In the genomic region with DNA sequence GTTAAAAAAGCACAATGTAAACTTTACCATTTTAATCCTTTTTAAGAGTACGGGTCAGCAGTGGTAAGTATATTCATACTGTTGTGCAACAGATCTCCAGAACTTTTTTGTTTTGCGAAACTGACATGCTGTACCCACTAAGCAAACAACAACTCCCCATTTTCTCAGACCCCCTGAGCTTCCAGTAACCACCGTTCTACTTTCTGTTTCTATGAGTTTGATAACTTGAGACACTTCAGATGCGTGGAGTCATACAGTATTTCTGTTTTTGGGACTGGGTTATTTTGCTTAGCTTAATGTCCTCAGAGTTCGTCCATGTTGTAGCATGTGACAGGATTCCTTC, we compare ENCODE assay signal across 8 cellular contexts. TPM values are rescaled to one million over a fixed set of nuclear protein-coding genes. Genes with fewer than 3 reads are reported as not detected.
DNase-seq lines count a peak whose midpoint lies in the region; ATAC-seq, FAIRE-seq and TF ChIP-seq lines count a peak whose summit lies in the region.

No MANE protein-coding gene starts in this region.

- TF ChIP-seq CTCF in right lobe of liver (IDR thresholded peaks at IDR 0.05) (no peak), HepG2 (CRISPR knock-in tag; IDR thresholded peaks at IDR 0.05) (no peak), Peyer's patch (IDR thresholded peaks at IDR 0.05) (no peak), type B pancreatic cell (conservative IDR thresholded peaks at IDR 0.05) (no peak), GM10248 (IDR thresholded peaks at IDR 0.05; ENCODE audit: control extremely low read depth, extremely low read depth, low read depth, missing control alignments) (no peak)

- no peak overlapping the region for H3K4me2 ChIP-seq in HepG2 (ENCODE audit: low read depth, low read length)

- H3K36me3 Mint-ChIP-seq in type B pancreatic cell: no peaks in the 10 kb centered on the region

- H3K79me2 ChIP-seq in HepG2 (ENCODE audit: insufficient read depth, low read length): no peaks in the 10 kb centered on the region

- no peaks in the 10 kb centered on the region for H3K27me3 Mint-ChIP-seq in type B pancreatic cell

- WGBS in right lobe of liver (ENCODE audit: insufficient coverage, low coverage, low lambda C conversion rate, missing lambda C conversion rate): 39% methylated on average over 5 of the region's 5 CpGs
- 5% methylated on average over 5 of the region's 5 CpGs for WGBS in HepG2 (ENCODE audit: low lambda C conversion rate)

- H3K27ac ChIP-seq in right lobe of liver (peak overlapping the region in 1 of 3 donors; percentile 10), HepG2 (ENCODE audit: extremely low read length, insufficient read depth, low read length) (no peak overlapping the region), Peyer's patch (peak overlapping the region; percentile 8 to 69 (median 62))

- POLR2A ChIA-PET in HepG2 (lab: Yijun Ruan, JAX): no interaction called here
- POLR2A ChIA-PET in GM10248 (lab: Yijun Ruan, JAX): no interaction called here

- H3K4me1 Mint-ChIP-seq in type B pancreatic cell (ENCODE audit: unreplicated experiment): peaks cover 44% of the 10 kb centered on the region

- BruUV-seq in HepG2 (replicated peaks; lab: Mats Ljungman, UMichigan): no TSS peak

- H3K36me3 ChIP-seq in right lobe of liver (no peaks in the 10 kb centered on the region), HepG2 (replicated peaks in 1 of 2; ENCODE audit: control insufficient read depth in 1 of 2, insufficient read depth in 2 of 2, low read length in 2 of 2) (no peaks in the 10 kb centered on the region), Peyer's patch (no peaks in the 10 kb centered on the region)

- no peak for DNase-seq in right lobe of liver
- no peak for DNase-seq in HepG2 (ENCODE audit: low spot score)
- no peak for DNase-seq in Peyer's patch
- DNase-seq in hepatic stellate cell (ENCODE audit: low spot score): peak; percentile 57
- no peak for DNase-seq in T1000 (lab: John Stamatoyannopoulos, UW)
- no peak for DNase-seq in type B pancreatic cell (ENCODE audit: extremely low spot score, unreplicated experiment)
- DNase-seq in erythroblast (lab: John Stamatoyannopoulos, UW): no peak
- DNase-seq in GM10248 (ENCODE audit: extremely low spot score): no peak

- H2AFZ ChIP-seq in HepG2 (ENCODE audit: low read length): no peak overlapping the region

- peak in 3 of 4 donors; percentile 23 to 43 (median 36) for ATAC-seq in right lobe of liver
- ATAC-seq in HepG2: no peak

- H3K27me3 ChIP-seq in right lobe of liver (no peaks in the 10 kb centered on the region), HepG2 (ENCODE audit: control insufficient read depth in 1 of 2, insufficient read depth in 2 of 2, low read length in 2 of 2) (peaks cover 0 to 13% of the 10 kb centered on the region in 2 experiments; a peak in 1 of 5 replicates), Peyer's patch (no peaks in the 10 kb centered on the region)

- no peak overlapping the region for H3K4me3 Mint-ChIP-seq in type B pancreatic cell

- CTCF ChIA-PET in HepG2 (lab: Yijun Ruan, JAX; ENCODE audit: low intra/inter-chr PET ratio, low total read pairs): no interaction called here
- CTCF ChIA-PET in GM10248 (lab: Yijun Ruan, JAX): interaction anchor here (0.7 to 1.4 kb wide), 3 partner anchors 22 to 296 kb away, joined by 3 read pairs; no protein-coding TSS in a partner anchor

- H3K4me1 ChIP-seq in right lobe of liver (no peaks in the 10 kb centered on the region), HepG2 (ENCODE audit: insufficient read depth, low read length) (no peaks in the 10 kb centered on the region), Peyer's patch (peaks cover 0 to 19% (median 10%) of the 10 kb centered on the region in 4 donors)

- no peak for TF ChIP-seq RAD21 in HepG2 (CRISPR knock-in tag; IDR thresholded peaks at IDR 0.05)

- H3K9me3 Mint-ChIP-seq in type B pancreatic cell: no peaks in the 10 kb centered on the region

- in situ Hi-C loops in HepG2 (cut with HindIII; ENCODE audit: extremely low pct_ligation_motif_present, low pct_unique_long_range_greater_than_20kb): no loop called here

- H3K4me3 ChIP-seq in right lobe of liver (no peak overlapping the region), HepG2 (replicated peaks in 1 of 3; ENCODE audit: insufficient read depth in 1 of 3, low read depth in 2 of 3, low read length in 3 of 3) (no peak overlapping the region), Peyer's patch (peak overlapping the region in 1 of 4 donors; percentile 7)

- intact Hi-C loops in right lobe of liver (cut with DNase I) (no loop called here), HepG2 (cut with micrococcal nuclease; ENCODE audit: unreplicated experiment) (no loop called here)

- TF ChIP-seq EP300 in HepG2 (IDR thresholded peaks at IDR 0.05; ENCODE audit: low read depth in 2 of 2, low read length in 2 of 2) (no peak), HepG2 (CRISPR knock-in tag; IDR thresholded peaks at IDR 0.05; ENCODE audit: borderline replicate concordance) (no peak)

- no peak for TF ChIP-seq POLR2A in right lobe of liver (IDR thresholded peaks at IDR 0.05)
- TF ChIP-seq POLR2A in HepG2 (IDR thresholded peaks at IDR 0.05; ENCODE audit: insufficient read depth in 1 of 2, low read depth in 2 of 2, low read length in 2 of 2): no peak
- TF ChIP-seq POLR2A in Peyer's patch (IDR thresholded peaks at IDR 0.05): no peak
- TF ChIP-seq POLR2A in erythroblast (IDR thresholded peaks at IDR 0.05; ENCODE audit: low read length): no peak

- no peaks in the 10 kb centered on the region for H3K9me3 ChIP-seq in right lobe of liver
- no peaks in the 10 kb centered on the region for H3K9me3 ChIP-seq in HepG2 (ENCODE audit: low read length)
- H3K9me3 ChIP-seq in Peyer's patch: no peaks in the 10 kb centered on the region

- no peak overlapping the region for H3K27ac Mint-ChIP-seq in type B pancreatic cell

- H4K20me1 ChIP-seq in HepG2 (ENCODE audit: insufficient read depth, low read length): no peaks in the 10 kb centered on the region

- no peak for FAIRE-seq in HepG2 (lab: Jason Lieb, UNC)

- no peak overlapping the region for H3K9ac ChIP-seq in HepG2 (ENCODE audit: insufficient read depth, low read depth, low read length)

TF ChIP-seq in HepG2, 621 proteins besides CTCF, POLR2A, EP300 and RAD21 (continues in another document):
- TF ChIP-seq PCBP1 (IDR thresholded peaks at IDR 0.05; ENCODE audit: borderline replicate concordance, low read depth, low read length) (no peak), KDM2A (CRISPR knock-in tag; IDR thresholded peaks at IDR 0.05; ENCODE audit: borderline replicate concordance, low read depth) (no peak), NCOA1 (CRISPR knock-in tag; IDR thresholded peaks at IDR 0.05) (no peak)
- TF ChIP-seq, protein P1, sequence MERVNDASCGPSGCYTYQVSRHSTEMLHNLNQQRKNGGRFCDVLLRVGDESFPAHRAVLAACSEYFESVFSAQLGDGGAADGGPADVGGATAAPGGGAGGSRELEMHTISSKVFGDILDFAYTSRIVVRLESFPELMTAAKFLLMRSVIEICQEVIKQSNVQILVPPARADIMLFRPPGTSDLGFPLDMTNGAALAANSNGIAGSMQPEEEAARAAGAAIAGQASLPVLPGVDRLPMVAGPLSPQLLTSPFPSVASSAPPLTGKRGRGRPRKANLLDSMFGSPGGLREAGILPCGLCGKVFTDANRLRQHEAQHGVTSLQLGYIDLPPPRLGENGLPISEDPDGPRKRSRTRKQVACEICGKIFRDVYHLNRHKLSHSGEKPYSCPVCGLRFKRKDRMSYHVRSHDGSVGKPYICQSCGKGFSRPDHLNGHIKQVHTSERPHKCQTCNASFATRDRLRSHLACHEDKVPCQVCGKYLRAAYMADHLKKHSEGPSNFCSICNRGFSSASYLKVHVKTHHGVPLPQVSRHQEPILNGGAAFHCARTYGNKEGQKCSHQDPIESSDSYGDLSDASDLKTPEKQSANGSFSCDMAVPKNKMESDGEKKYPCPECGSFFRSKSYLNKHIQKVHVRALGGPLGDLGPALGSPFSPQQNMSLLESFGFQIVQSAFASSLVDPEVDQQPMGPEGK (CRISPR knock-in tag; IDR thresholded peaks at IDR 0.05): no peak
- TF ChIP-seq, protein P2, sequence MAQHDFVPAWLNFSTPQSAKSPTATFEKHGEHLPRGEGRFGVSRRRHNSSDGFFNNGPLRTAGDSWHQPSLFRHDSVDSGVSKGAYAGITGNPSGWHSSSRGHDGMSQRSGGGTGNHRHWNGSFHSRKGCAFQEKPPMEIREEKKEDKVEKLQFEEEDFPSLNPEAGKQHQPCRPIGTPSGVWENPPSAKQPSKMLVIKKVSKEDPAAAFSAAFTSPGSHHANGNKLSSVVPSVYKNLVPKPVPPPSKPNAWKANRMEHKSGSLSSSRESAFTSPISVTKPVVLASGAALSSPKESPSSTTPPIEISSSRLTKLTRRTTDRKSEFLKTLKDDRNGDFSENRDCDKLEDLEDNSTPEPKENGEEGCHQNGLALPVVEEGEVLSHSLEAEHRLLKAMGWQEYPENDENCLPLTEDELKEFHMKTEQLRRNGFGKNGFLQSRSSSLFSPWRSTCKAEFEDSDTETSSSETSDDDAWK (CRISPR knock-in tag; IDR thresholded peaks at IDR 0.05): no peak

RNA-seq across cellular contexts. Expression of a gene that starts 38.0 kb away (rescaled TPM):
- total RNA-seq in right lobe of liver (10 to 100 TPM in 1 of 6 experiments, 1 to 10 TPM in 4, under 1 TPM in 1; 0.57 to 10.4 (median 3.5) TPM), HepG2 (2016; rRNA removed; fragmentation: Illumina TruSeq; extraction: Trizol) (not detected in 2 replicates), Peyer's patch (100 to 1,000 TPM in 1 of 4 donors, 10 to 100 TPM in 2, 1 to 10 TPM in 1; 9.9 to 119 (median 15.6) TPM), type B pancreatic cell (ENCODE audit: low replicate concordance) (15.5 and 27.2 TPM in 2 replicates)
- not detected in 2 replicates for total RNA-seq in HepG2 (2016; cell fraction: cytosol; rRNA removed; fragmentation: Illumina TruSeq; extraction: Trizol; ENCODE audit: low read depth)
- total RNA-seq in HepG2 (2016; cell fraction: insoluble cytoplasmic fraction; rRNA removed; fragmentation: Illumina TruSeq; extraction: Trizol): not detected in 2 replicates
- total RNA-seq in HepG2 (2016; cell fraction: membrane; rRNA removed; fragmentation: Illumina TruSeq; extraction: Trizol): not detected in 2 replicates
- total RNA-seq in HepG2 (2016; cell fraction: nucleus; rRNA removed; fragmentation: Illumina TruSeq; extraction: Trizol): not detected in 2 replicates
- 0.05 and 0.15 TPM in 2 replicates for polyA plus RNA-seq in HepG2 (2011; rRNA removed)
- polyA plus RNA-seq in HepG2 (2011; cell fraction: cytosol; rRNA removed): 0.04 TPM in 1 of 2 replicates, not detected in the other
- 0.10 TPM in 1 of 2 replicates, not detected in the other for polyA plus RNA-seq in HepG2 (2011; cell fraction: nucleus; rRNA removed)
- not detected in 2 replicates for polyA plus RNA-seq in HepG2 (2012)
- not detected in 2 replicates for polyA plus RNA-seq in HepG2 (2016; cell fraction: cytosol; fragmentation: Illumina TruSeq; extraction: Trizol; ENCODE audit: low read depth)
- polyA plus RNA-seq in HepG2 (2016; cell fraction: insoluble cytoplasmic fraction; fragmentation: Illumina TruSeq; extraction: Trizol; ENCODE audit: low read depth): not detected in 2 replicates
- polyA plus RNA-seq in HepG2 (2016; cell fraction: membrane; fragmentation: Illumina TruSeq; extraction: Trizol; ENCODE audit: low read depth): not detected in 2 replicates
- polyA plus RNA-seq in HepG2 (2016; cell fraction: nucleus; fragmentation: Illumina TruSeq; extraction: Trizol; ENCODE audit: insufficient read depth, low read depth): not detected in 2 replicates
- 1.7 TPM in 1 of 2 replicates, not detected in the other for polyA minus RNA-seq in HepG2 (2011; rRNA and poly(A)+ RNA removed; ENCODE audit: low replicate concordance)
- polyA minus RNA-seq in HepG2 (2011; cell fraction: cytosol; rRNA and poly(A)+ RNA removed): not detected in 2 replicates
- 0.12 TPM in 1 of 2 replicates, not detected in the other for polyA minus RNA-seq in HepG2 (2011; cell fraction: nucleus; rRNA and poly(A)+ RNA removed)
